ENCODE assay signal across 8 cellular contexts in the genomic region with DNA sequence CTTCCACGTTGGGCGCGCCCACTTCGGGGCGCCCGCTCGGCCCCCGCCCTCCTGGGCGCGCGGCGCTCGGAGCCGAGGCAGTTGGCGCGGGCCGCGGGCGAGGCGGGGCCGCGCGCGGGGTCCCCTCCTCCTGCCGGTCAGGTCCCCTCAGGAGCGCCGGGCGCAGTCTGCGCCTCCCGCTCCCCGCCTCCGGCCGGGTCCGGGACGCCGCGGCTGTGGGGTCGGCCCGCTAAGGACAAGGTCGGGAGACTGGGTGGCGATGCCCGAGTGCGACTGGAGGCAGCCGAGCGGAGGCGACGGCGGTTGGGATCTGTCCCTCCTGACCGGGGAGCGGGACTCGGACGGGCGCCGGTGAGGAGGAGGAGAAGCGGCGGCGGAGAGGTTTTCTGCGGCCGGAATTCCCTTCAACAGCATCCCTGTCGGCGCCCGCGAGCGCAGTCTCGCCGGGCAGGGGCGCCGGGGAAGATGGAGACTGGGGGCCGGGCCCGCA. TPM values are rescaled to one million over a fixed set of nuclear protein-coding genes. Genes with fewer than 3 reads are reported as not detected.
DNase-seq lines count a peak whose midpoint lies in the region; ATAC-seq and TF ChIP-seq lines count a peak whose summit lies in the region.

A gene with protein sequence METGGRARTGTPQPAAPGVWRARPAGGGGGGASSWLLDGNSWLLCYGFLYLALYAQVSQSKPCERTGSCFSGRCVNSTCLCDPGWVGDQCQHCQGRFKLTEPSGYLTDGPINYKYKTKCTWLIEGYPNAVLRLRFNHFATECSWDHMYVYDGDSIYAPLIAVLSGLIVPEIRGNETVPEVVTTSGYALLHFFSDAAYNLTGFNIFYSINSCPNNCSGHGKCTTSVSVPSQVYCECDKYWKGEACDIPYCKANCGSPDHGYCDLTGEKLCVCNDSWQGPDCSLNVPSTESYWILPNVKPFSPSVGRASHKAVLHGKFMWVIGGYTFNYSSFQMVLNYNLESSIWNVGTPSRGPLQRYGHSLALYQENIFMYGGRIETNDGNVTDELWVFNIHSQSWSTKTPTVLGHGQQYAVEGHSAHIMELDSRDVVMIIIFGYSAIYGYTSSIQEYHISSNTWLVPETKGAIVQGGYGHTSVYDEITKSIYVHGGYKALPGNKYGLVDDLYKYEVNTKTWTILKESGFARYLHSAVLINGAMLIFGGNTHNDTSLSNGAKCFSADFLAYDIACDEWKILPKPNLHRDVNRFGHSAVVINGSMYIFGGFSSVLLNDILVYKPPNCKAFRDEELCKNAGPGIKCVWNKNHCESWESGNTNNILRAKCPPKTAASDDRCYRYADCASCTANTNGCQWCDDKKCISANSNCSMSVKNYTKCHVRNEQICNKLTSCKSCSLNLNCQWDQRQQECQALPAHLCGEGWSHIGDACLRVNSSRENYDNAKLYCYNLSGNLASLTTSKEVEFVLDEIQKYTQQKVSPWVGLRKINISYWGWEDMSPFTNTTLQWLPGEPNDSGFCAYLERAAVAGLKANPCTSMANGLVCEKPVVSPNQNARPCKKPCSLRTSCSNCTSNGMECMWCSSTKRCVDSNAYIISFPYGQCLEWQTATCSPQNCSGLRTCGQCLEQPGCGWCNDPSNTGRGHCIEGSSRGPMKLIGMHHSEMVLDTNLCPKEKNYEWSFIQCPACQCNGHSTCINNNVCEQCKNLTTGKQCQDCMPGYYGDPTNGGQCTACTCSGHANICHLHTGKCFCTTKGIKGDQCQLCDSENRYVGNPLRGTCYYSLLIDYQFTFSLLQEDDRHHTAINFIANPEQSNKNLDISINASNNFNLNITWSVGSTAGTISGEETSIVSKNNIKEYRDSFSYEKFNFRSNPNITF (N-terminal part only) (plus strand): TSS at position 80 of the 490 bp plus-strand sequence. CDS start 386 bp downstream, at position 466.

- WGBS in iPS DF 6.9 (ENCODE audit: insufficient coverage, insufficient read length): no CpG with 5 or more reads among the region's 70 CpGs

- peak; percentile 24 for DNase-seq in stimulated activated CD4-positive, alpha-beta T cell treated with anti-CD3 and anti-CD28 coated beads, Interleukin-15, amount 100 ng/mL, for 24 hours
- DNase-seq in stimulated activated CD4-positive, alpha-beta T cell treated with anti-CD3 and anti-CD28 coated beads, Interleukin-4, amount 100 ng/mL, for 4 hours: no peak
- DNase-seq in NCI-H1105 (lab: John Stamatoyannopoulos, UW): peak; percentile 48
- DNase-seq in ascending aorta (ENCODE audit: low spot score in 2 of 2): peak in 1 of 2 donors; percentile 70
- no peak for DNase-seq in iPS DF 6.9 (ENCODE audit: low read depth, low spot score)
- DNase-seq in gastrocnemius medialis: peak in 1 of 2 donors; percentile 19
- DNase-seq in NCI-H2171 (lab: John Stamatoyannopoulos, UW): no peak

- H3K9me3 ChIP-seq in ascending aorta (no peaks in the 10 kb centered on the region), iPS DF 6.9 (ENCODE audit: control insufficient read depth, insufficient read depth, low read length) (no peaks in the 10 kb centered on the region), gastrocnemius medialis (no peaks in the 10 kb centered on the region)

- H3K4me1 ChIP-seq in ascending aorta: peaks cover 0 to 4% of the 10 kb centered on the region in 2 donors
- H3K4me1 ChIP-seq in iPS DF 6.9 (ENCODE audit: control insufficient read depth, insufficient read depth, low read length): peaks cover 2% of the 10 kb centered on the region; the same call in 1 of the 2 replicates
- peaks cover 4 to 6% of the 10 kb centered on the region in 2 donors for H3K4me1 ChIP-seq in gastrocnemius medialis

- no peak for TF ChIP-seq CTCF in ascending aorta (IDR thresholded peaks at IDR 0.05)
- TF ChIP-seq CTCF in gastrocnemius medialis (IDR thresholded peaks at IDR 0.05 in 4 of 5, conservative IDR thresholded peaks at IDR 0.05 in 1 of 5): no peak

- intact Hi-C loops in ascending aorta (cut with DNase I): loop anchor here (1.0 to 10.0 kb wide), 6 partner anchors 93 to 461 kb away; a partner anchor contains a TSS
- intact Hi-C loops in gastrocnemius medialis (cut with DNase I; ENCODE audit: low total_unique reads): no loop called here

- TF ChIP-seq POLR2A in gastrocnemius medialis (IDR thresholded peaks at IDR 0.05): peak; percentile 19 to 32

- H3K36me3 ChIP-seq in ascending aorta (no peaks in the 10 kb centered on the region), iPS DF 6.9 (ENCODE audit: control insufficient read depth, insufficient read depth, low read length) (no peaks in the 10 kb centered on the region), gastrocnemius medialis (no peaks in the 10 kb centered on the region)

- in situ Hi-C loops in gastrocnemius medialis (cut with MboI; ENCODE audit: low sequenced_read_pairs in 4 of 4): no loop called here

- ATAC-seq in HG02623 (IDR thresholded peaks at IDR 0.05; ENCODE audit: unreplicated experiment): peak; percentile 63
- peak; percentile 68 to 83 for ATAC-seq in gastrocnemius medialis

- H3K4me3 ChIP-seq in ascending aorta (peak within 1 kb of the TSS; percentile 80 to 92), iPS DF 6.9 (ENCODE audit: low read length) (peak within 1 kb of the TSS; percentile 99), gastrocnemius medialis (peak within 1 kb of the TSS; percentile 57 to 89 (median 66))

- no peaks in the 10 kb centered on the region for H3K27me3 ChIP-seq in ascending aorta
- no peaks in the 10 kb centered on the region for H3K27me3 ChIP-seq in iPS DF 6.9 (ENCODE audit: control insufficient read depth, insufficient read depth, low read length)
- peaks cover 8 to 32% (median 19%) of the 10 kb centered on the region in 3 donors for H3K27me3 ChIP-seq in gastrocnemius medialis

- peak within 1 kb of the TSS; percentile 72 to 94 for H3K27ac ChIP-seq in ascending aorta
- H3K27ac ChIP-seq in iPS DF 6.9 (ENCODE audit: low read length): no peak within 1 kb of the TSS
- H3K27ac ChIP-seq in gastrocnemius medialis: peak within 1 kb of the TSS; percentile 51 to 80 (median 54)

RNA-seq across cellular contexts. Expression of the gene that starts here (rescaled TPM):
- total RNA-seq in ascending aorta (15.4 TPM), gastrocnemius medialis (10 to 100 TPM in 1 of 4 donors, 1 to 10 TPM in 3; 1.6 to 10.8 (median 3.8) TPM)

Comparison
In these comparisons a context has a peak if more than half of its experiments do, and no peak if none do; other contexts are left out.
1. DNase-seq: peak in stimulated activated CD4-positive, alpha-beta T cell treated with anti-CD3 and anti-CD28 coated beads, Interleukin-15, amount 100 ng/mL, for 24 hours (single experiment) and NCI-H1105 (single experiment); none in stimulated activated CD4-positive, alpha-beta T cell treated with anti-CD3 and anti-CD28 coated beads, Interleukin-4, amount 100 ng/mL, for 4 hours (0 of 2), iPS DF 6.9 (single experiment) and NCI-H2171 (single experiment).
2. Peak in every context shown above with its lines, with median percentiles within 50 percentile points of each other: H3K4me3 ChIP-seq.